1 cellular context compared by ENCODE assay signal in the genomic region with DNA sequence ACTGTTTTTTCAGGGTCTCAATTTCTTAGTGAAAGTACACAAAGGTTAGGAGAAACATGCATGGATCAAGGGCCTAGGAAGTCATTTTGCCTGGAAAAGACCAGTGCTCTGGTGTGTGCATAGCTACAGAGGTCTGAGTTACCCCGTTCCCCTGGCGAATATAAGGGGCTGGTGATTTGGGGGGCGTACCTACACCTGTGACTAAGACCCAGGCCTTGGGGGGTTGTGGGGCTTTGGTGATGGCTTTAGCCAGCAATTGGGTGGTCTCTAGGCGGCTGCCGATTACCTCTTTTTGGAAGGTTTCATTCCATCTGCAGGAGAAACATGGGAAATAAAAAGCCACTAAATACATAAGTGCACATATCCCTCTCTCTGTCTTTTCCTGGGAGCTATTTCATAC.
TF ChIP-seq lines count a peak whose summit lies in the region.

No MANE protein-coding gene starts in this region.

TF ChIP-seq in GM12878, 131 proteins besides CTCF, POLR2A, EP300 and RAD21:
- no peak for TF ChIP-seq EGR1 (IDR thresholded peaks at IDR 0.05; ENCODE audit: borderline replicate concordance in 1 of 2, low read depth in 2 of 2, low read length in 2 of 2)
